ENCODE assay signal across 8 cellular contexts in the genomic region with DNA sequence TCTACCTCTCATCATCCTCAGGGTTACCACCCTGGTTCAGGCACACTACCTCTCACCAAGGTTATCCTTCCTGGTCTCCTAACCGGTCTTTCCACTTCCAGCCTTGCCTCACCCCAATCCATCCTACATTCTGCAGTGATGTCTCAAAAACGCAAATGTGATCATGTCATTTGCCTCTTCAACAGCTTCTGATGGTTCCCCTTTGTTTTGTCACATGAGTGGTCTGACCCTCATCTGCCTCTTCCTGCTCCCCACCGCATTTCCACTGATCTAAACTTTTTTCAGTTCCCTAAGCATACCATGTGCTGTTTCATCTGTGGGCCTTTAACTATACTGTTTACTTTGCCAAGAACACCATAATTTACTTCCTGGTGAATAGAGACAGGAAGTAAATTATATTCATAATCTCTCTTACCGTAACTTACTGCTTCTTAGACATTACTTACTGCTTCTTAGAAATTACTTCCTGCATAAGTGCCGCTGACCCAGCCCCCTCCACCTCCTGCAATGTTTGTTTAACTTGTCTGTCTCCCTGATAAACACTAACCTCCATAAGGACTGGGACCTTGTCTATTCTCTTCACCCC. TPM values are rescaled to one million over a fixed set of nuclear protein-coding genes. Genes with fewer than 3 reads are reported as not detected.
A peak's percentile ranks its signal among the peaks of the same experiment; 100 is the strongest.
DNase-seq lines count a peak whose midpoint lies in the region; ATAC-seq and TF ChIP-seq lines count a peak whose summit lies in the region.

No MANE protein-coding gene starts in this region.

- H3K4me2 ChIP-seq in mesendoderm (ENCODE audit: low read length), result no peak overlapping the region

- H3K56ac ChIP-seq in mesendoderm (ENCODE audit: low read length), result no peak overlapping the region

- no peak overlapping the region for H2BK15ac ChIP-seq in mesendoderm (replicated peaks; ENCODE audit: low read depth)

- no peak overlapping the region for H2BK120ac ChIP-seq in mesendoderm (ENCODE audit: low read depth, low read length)

- DNase-seq in GM12865 (ENCODE audit: low read depth) (peak; percentile 77), NCI-H69 (lab: John Stamatoyannopoulos, UW) (peak; percentile 41), left cardiac atrium (no peak), mesendoderm (no peak), NCI-H524 treated with DMSO at 0.1 percent for 48 hours (lab: John Stamatoyannopoulos, UW) (no peak), NCI-H1694 treated with DMSO at 0.1 percent for 48 hours (lab: John Stamatoyannopoulos, UW) (no peak), RWPE1 (ENCODE audit: low spot score) (no peak)

- H3K27me3 ChIP-seq in mesendoderm (ENCODE audit: insufficient read depth, low read length, poor library complexity), result no peaks in the 10 kb centered on the region

- POLR2A ChIA-PET in RWPE1 (lab: Yijun Ruan, JAX; ENCODE audit: low non-redundant PET), result no interaction called here

- H3K79me2 ChIP-seq in mesendoderm (ENCODE audit: control insufficient read depth, insufficient read depth, low read length), result no peaks in the 10 kb centered on the region

- TF ChIP-seq CTCF in GM12865 (IDR thresholded peaks at IDR 0.05; ENCODE audit: insufficient read depth, low read depth, low read length, missing control alignments) (no peak), RWPE1 (conservative IDR thresholded peaks at IDR 0.05; ENCODE audit: low read depth) (no peak)

- ATAC-seq in GM21737 (IDR thresholded peaks at IDR 0.05; ENCODE audit: unreplicated experiment) (peak; percentile 62), left cardiac atrium (peak; percentile 66 to 87)

- H3K4ac ChIP-seq in mesendoderm (ENCODE audit: low read depth, low read length), result no peak overlapping the region

- no peaks in the 10 kb centered on the region for H3K4me1 ChIP-seq in mesendoderm (ENCODE audit: control insufficient read depth, low read depth, low read length)

- no peak overlapping the region for H3K18ac ChIP-seq in mesendoderm (ENCODE audit: low read length)

- H3K4me3 ChIP-seq in GM12865 (ENCODE audit: low read depth, low read length) (no peak overlapping the region), mesendoderm (ENCODE audit: low read length) (no peak overlapping the region)

- H3K9ac ChIP-seq in mesendoderm (ENCODE audit: low read length), result no peak overlapping the region

- no peak overlapping the region for H2AK5ac ChIP-seq in mesendoderm (ENCODE audit: low read length)

- H4K8ac ChIP-seq in mesendoderm (ENCODE audit: low read depth, low read length), result no peak overlapping the region

- H4K5ac ChIP-seq in mesendoderm (ENCODE audit: low read length), result no peak overlapping the region

- intact Hi-C loops in left cardiac atrium (cut with DNase I), result no loop called here

- CTCF ChIA-PET in RWPE1 (lab: Yijun Ruan, JAX), result no interaction called here

- H2BK5ac ChIP-seq in mesendoderm (ENCODE audit: low read length), result no peak overlapping the region

- H3K27ac ChIP-seq in mesendoderm (ENCODE audit: low read depth, low read length) (no peak overlapping the region), RWPE1 (no peak overlapping the region)

- no peaks in the 10 kb centered on the region for H3K79me1 ChIP-seq in mesendoderm (ENCODE audit: low read length)

- H3K36me3 ChIP-seq in mesendoderm (ENCODE audit: control insufficient read depth, insufficient read depth, low read length), result no peaks in the 10 kb centered on the region

- H3K23ac ChIP-seq in mesendoderm (ENCODE audit: low read length), result no peak overlapping the region

- no CpG with 5 or more reads among the region's 5 CpGs for WGBS in mesendoderm (ENCODE audit: extremely low coverage, insufficient coverage, low lambda C conversion rate)

RNA-seq across cellular contexts. Expression of a gene that starts 27.1 kb away (rescaled TPM):
- total RNA-seq in left cardiac atrium, result 1 to 10 TPM; 4.2 to 6.6 TPM
- 12.0 TPM for polyA plus RNA-seq in mesendoderm (2013, experiment 1 of 2)
- polyA plus RNA-seq in mesendoderm (2013, experiment 2 of 2), result 11.4 TPM

Comparison
In these comparisons a context has a peak if more than half of its experiments do, and no peak if none do; other contexts are left out.
1. DNase-seq: peak in GM12865 (single experiment) and NCI-H69 (single experiment); none in left cardiac atrium (single experiment), mesendoderm (single experiment), NCI-H524 treated with DMSO at 0.1 percent for 48 hours (single experiment), NCI-H1694 treated with DMSO at 0.1 percent for 48 hours (single experiment) and RWPE1 (single experiment).